1 cellular context compared by ENCODE assay signal in the genomic region with DNA sequence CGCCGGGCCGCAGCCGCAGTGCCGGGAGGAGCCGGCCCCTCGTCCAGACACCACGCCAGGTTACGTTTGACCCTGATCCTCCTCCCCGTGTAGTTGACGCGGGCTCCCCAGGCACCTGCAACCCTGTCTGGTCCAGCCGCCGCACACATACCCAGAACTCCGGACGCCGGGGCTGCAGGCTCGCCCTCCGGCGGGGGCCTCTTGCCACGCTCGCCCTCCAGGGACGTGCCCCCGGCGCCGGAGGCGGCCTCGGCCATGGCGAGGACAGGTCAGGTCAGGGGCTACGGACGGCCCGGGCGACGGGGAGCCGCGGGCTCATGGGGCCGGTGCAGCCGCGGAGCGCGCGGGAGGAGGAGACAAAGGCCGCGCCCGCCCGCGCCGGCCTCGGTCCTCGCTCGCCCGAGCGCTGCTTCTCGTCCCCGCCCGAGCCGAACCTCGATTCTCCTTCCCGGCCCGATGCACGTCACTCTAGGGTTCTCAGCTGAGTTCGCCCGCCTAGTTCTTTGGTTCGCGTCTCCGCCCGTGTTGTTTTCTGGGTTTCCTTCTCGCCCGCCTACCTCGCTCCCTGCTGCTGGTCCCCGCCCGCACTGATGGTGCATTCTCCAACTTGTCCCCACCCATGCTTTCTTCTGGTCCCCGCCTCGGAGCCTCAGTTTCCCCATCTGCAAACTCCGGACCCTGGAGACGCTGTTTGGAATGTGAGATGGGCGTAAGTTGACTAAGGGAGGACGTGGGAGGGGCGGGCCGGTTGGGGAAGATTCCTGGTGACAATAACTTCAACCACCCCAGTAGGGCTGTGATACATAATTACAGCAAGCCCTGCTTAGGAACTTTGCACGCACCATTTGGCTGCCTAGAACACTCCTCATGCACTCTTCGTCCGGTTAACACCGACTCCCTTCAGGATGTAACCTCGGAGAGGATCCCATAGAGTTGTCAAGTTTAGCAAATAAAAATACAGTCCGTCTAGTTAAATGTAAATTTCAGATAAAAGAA.
TF ChIP-seq lines count a peak whose summit lies in the region.

Gene ANO8, minus strand, starts transcription at position 442 of the 996 bp plus-strand sequence. Its CDS starts 185 bp downstream, at position 257.

TF ChIP-seq in K562, 482 proteins besides CTCF, POLR2A, EP300 and RAD21 (continued from another document and continues in another):
- TF ChIP-seq, protein P1, sequence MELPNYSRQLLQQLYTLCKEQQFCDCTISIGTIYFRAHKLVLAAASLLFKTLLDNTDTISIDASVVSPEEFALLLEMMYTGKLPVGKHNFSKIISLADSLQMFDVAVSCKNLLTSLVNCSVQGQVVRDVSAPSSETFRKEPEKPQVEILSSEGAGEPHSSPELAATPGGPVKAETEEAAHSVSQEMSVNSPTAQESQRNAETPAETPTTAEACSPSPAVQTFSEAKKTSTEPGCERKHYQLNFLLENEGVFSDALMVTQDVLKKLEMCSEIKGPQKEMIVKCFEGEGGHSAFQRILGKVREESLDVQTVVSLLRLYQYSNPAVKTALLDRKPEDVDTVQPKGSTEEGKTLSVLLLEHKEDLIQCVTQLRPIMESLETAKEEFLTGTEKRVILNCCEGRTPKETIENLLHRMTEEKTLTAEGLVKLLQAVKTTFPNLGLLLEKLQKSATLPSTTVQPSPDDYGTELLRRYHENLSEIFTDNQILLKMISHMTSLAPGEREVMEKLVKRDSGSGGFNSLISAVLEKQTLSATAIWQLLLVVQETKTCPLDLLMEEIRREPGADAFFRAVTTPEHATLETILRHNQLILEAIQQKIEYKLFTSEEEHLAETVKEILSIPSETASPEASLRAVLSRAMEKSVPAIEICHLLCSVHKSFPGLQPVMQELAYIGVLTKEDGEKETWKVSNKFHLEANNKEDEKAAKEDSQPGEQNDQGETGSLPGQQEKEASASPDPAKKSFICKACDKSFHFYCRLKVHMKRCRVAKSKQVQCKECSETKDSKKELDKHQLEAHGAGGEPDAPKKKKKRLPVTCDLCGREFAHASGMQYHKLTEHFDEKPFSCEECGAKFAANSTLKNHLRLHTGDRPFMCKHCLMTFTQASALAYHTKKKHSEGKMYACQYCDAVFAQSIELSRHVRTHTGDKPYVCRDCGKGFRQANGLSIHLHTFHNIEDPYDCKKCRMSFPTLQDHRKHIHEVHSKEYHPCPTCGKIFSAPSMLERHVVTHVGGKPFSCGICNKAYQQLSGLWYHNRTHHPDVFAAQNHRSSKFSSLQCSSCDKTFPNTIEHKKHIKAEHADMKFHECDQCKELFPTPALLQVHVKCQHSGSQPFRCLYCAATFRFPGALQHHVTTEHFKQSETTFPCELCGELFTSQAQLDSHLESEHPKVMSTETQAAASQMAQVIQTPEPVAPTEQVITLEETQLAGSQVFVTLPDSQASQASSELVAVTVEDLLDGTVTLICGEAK (IDR thresholded peaks at IDR 0.05) = peak; percentile 64
- TF ChIP-seq, protein P1 (CRISPR knock-in tag; IDR thresholded peaks at IDR 0.05) = no peak
- TF ChIP-seq CHAMP1 (IDR thresholded peaks at IDR 0.05) (no peak), CHD4 (IDR thresholded peaks at IDR 0.05; ENCODE audit: insufficient read depth, insufficient replicate concordance, low read depth, low read length, poor library complexity, severe bottlenecking) (peak; percentile 82), GATAD2B (IDR thresholded peaks at IDR 0.05; ENCODE audit: borderline replicate concordance) (peak; percentile 97), ZNF146 (CRISPR knock-in tag; IDR thresholded peaks at IDR 0.05; ENCODE audit: unreplicated experiment) (no peak), NUFIP1 (IDR thresholded peaks at IDR 0.05; ENCODE audit: partially characterized antibody) (no peak), ZNF217 (CRISPR knock-in tag; IDR thresholded peaks at IDR 0.05) (no peak), TAF9B (IDR thresholded peaks at IDR 0.05; ENCODE audit: partially characterized antibody) (no peak), FIP1L1 (IDR thresholded peaks at IDR 0.05; ENCODE audit: low read depth, low read length, poor library complexity, severe bottlenecking) (peak; percentile 98), BACH1 (tag; IDR thresholded peaks at IDR 0.05) (no peak), MYBL2 (IDR thresholded peaks at IDR 0.05; ENCODE audit: low read depth) (no peak), MYBL2 (CRISPR knock-in tag; IDR thresholded peaks at IDR 0.05; ENCODE audit: borderline replicate concordance) (no peak), AFF1 (IDR thresholded peaks at IDR 0.05; ENCODE audit: low read depth in 1 of 2, partially characterized antibody in 2 of 2) (no peak), CREM (IDR thresholded peaks at IDR 0.05; ENCODE audit: low read depth) (peak; percentile 98), POLR3A (IDR thresholded peaks at IDR 0.05; ENCODE audit: borderline replicate concordance, extremely low read depth, insufficient read depth, insufficient read length) (no peak), CCAR2 (IDR thresholded peaks at IDR 0.05; ENCODE audit: low read depth, low read length) (no peak), RNF2 (IDR thresholded peaks at IDR 0.05) (peak; percentile 67), ZC3H4 (CRISPR knock-in tag; IDR thresholded peaks at IDR 0.05; ENCODE audit: borderline replicate concordance) (no peak; the same call in none of the 2 replicates), CBFB (CRISPR knock-in tag; IDR thresholded peaks at IDR 0.05) (peak; percentile 91; the same call in 1 of the 2 replicates), HLTF (IDR thresholded peaks at IDR 0.05) (peak; percentile 77; the same call in 1 of the 2 replicates), ZNF347 (CRISPR knock-in tag; IDR thresholded peaks at IDR 0.05; ENCODE audit: low read depth) (no peak), RBM22 (IDR thresholded peaks at IDR 0.05; ENCODE audit: low read depth, low read length, poor library complexity, severe bottlenecking) (peak; percentile 81), MECOM (CRISPR knock-in tag; IDR thresholded peaks at IDR 0.05) (no peak), IRF9 (tag; IDR thresholded peaks at IDR 0.05) (no peak), ZNF143 (CRISPR knock-in tag; IDR thresholded peaks at IDR 0.05) (no peak)
- TF ChIP-seq, protein P2, sequence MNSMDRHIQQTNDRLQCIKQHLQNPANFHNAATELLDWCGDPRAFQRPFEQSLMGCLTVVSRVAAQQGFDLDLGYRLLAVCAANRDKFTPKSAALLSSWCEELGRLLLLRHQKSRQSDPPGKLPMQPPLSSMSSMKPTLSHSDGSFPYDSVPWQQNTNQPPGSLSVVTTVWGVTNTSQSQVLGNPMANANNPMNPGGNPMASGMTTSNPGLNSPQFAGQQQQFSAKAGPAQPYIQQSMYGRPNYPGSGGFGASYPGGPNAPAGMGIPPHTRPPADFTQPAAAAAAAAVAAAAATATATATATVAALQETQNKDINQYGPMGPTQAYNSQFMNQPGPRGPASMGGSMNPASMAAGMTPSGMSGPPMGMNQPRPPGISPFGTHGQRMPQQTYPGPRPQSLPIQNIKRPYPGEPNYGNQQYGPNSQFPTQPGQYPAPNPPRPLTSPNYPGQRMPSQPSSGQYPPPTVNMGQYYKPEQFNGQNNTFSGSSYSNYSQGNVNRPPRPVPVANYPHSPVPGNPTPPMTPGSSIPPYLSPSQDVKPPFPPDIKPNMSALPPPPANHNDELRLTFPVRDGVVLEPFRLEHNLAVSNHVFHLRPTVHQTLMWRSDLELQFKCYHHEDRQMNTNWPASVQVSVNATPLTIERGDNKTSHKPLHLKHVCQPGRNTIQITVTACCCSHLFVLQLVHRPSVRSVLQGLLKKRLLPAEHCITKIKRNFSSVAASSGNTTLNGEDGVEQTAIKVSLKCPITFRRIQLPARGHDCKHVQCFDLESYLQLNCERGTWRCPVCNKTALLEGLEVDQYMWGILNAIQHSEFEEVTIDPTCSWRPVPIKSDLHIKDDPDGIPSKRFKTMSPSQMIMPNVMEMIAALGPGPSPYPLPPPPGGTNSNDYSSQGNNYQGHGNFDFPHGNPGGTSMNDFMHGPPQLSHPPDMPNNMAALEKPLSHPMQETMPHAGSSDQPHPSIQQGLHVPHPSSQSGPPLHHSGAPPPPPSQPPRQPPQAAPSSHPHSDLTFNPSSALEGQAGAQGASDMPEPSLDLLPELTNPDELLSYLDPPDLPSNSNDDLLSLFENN (IDR thresholded peaks at IDR 0.05; ENCODE audit: low read depth in 2 of 2, low read length in 2 of 2) = peak in 1 of 2 experiments; percentile 53; a peak in 1 of 4 replicates
- TF ChIP-seq, protein P3, sequence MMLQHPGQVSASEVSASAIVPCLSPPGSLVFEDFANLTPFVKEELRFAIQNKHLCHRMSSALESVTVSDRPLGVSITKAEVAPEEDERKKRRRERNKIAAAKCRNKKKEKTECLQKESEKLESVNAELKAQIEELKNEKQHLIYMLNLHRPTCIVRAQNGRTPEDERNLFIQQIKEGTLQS (IDR thresholded peaks at IDR 0.05) = no peak
- TF ChIP-seq, protein P3 (CRISPR knock-in tag; conservative IDR thresholded peaks at IDR 0.05) = no peak
